1 cellular context compared by ENCODE assay signal in the genomic region with DNA sequence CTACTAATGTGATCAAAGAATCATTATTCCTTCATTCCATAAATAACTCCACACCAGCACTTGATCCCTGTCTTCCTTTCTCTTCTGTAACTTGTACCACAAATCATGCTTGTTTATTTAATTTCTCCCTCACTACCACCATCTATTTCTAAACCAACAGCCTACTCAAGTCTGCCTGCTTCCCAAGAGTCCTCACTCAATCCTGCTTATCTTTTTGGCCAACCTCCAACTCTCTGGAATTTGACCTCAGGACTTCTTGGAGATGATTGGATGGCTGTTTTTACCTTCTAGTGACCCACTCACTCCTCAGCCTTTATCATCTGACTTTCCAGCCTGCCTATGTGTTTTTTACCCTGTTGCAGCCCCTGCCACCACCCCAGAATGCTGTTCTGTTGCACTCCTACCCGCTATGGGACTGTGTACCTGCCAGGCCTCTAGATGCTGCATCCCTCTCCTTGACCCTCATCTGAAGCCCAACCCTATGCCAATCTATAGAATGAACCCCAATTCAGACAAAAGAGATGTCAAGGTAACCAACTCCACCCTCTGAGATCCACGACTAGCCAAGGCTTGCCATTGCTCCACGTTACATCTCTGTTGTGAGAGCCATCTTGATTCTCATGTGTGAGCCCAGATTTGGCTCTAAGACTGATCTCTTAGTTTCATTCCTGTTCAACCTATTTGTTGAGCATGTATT.
TF ChIP-seq lines count a peak whose summit lies in the region.

No MANE protein-coding gene starts in this region.

TF ChIP-seq in HepG2, 621 proteins besides CTCF, POLR2A, EP300 and RAD21 (continued from another document):
- TF ChIP-seq, protein P1, sequence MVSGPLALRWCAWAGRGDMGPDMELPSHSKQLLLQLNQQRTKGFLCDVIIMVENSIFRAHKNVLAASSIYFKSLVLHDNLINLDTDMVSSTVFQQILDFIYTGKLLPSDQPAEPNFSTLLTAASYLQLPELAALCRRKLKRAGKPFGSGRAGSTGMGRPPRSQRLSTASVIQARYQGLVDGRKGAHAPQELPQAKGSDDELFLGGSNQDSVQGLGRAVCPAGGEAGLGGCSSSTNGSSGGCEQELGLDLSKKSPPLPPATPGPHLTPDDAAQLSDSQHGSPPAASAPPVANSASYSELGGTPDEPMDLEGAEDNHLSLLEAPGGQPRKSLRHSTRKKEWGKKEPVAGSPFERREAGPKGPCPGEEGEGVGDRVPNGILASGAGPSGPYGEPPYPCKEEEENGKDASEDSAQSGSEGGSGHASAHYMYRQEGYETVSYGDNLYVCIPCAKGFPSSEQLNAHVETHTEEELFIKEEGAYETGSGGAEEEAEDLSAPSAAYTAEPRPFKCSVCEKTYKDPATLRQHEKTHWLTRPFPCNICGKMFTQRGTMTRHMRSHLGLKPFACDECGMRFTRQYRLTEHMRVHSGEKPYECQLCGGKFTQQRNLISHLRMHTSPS (CRISPR knock-in tag; IDR thresholded peaks at IDR 0.05; ENCODE audit: low read depth): no peak
- TF ChIP-seq GPN1 (CRISPR knock-in tag; IDR thresholded peaks at IDR 0.05; ENCODE audit: borderline replicate concordance): no peak
- TF ChIP-seq, protein P2, sequence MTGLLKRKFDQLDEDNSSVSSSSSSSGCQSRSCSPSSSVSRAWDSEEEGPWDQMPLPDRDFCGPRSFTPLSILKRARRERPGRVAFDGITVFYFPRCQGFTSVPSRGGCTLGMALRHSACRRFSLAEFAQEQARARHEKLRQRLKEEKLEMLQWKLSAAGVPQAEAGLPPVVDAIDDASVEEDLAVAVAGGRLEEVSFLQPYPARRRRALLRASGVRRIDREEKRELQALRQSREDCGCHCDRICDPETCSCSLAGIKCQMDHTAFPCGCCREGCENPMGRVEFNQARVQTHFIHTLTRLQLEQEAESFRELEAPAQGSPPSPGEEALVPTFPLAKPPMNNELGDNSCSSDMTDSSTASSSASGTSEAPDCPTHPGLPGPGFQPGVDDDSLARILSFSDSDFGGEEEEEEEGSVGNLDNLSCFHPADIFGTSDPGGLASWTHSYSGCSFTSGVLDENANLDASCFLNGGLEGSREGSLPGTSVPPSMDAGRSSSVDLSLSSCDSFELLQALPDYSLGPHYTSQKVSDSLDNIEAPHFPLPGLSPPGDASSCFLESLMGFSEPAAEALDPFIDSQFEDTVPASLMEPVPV (CRISPR knock-in tag; IDR thresholded peaks at IDR 0.05): no peak
- no peak for TF ChIP-seq ZKSCAN5 (CRISPR knock-in tag; IDR thresholded peaks at IDR 0.05)
